Comparison of ENCODE assay signal across 8 cellular contexts in genomic region chr6:79466222-79466834, GRCh38.
DNase-seq lines count a peak whose midpoint lies in the region; ATAC-seq and TF ChIP-seq lines count a peak whose summit lies in the region.

No MANE protein-coding gene starts in this region.

- H3K9me3 ChIP-seq in mucosa of descending colon = no peaks in the 10 kb centered on the region

- H3K4me3 ChIP-seq in AG09309 (ENCODE audit: control insufficient read depth, low read depth, low read length) = no peak overlapping the region
- no peak overlapping the region for H3K4me3 ChIP-seq in epithelial cell of proximal tubule (ENCODE audit: low read depth, low read length)
- no peak overlapping the region for H3K4me3 ChIP-seq in mucosa of descending colon

- intact Hi-C loops in mucosa of descending colon (cut with DNase I, micrococcal nuclease) = no loop called here

- DNase-seq in AG09309 (ENCODE audit: low read depth) (no peak), NCI-H748 treated with DMSO at 0.1 percent for 48 hours (lab: John Stamatoyannopoulos, UW) (peak; percentile 46), epithelial cell of proximal tubule (ENCODE audit: low read depth) (no peak), putamen (ENCODE audit: low spot score) (peak; percentile 14), mucosa of descending colon (no peak), activated T-cell treated with anti-CD3 and anti-CD28 coated beads for 4 hours (no peak)

- ATAC-seq in GM18909 (IDR thresholded peaks at IDR 0.05; ENCODE audit: poor library complexity, unreplicated experiment) (peak; percentile 59), mucosa of descending colon (no peak), GM21390 (IDR thresholded peaks at IDR 0.05; ENCODE audit: unreplicated experiment) (no peak)

- TF ChIP-seq CTCF in AG09309 (IDR thresholded peaks at IDR 0.05; ENCODE audit: control insufficient read depth, insufficient read depth, low read depth, low read length, missing control alignments) = peak; percentile 32
- TF ChIP-seq CTCF in epithelial cell of proximal tubule (conservative IDR thresholded peaks at IDR 0.05; ENCODE audit: low read depth, low read length) = peak; percentile 67
- no peak for TF ChIP-seq CTCF in mucosa of descending colon (IDR thresholded peaks at IDR 0.05)

- no peaks in the 10 kb centered on the region for H3K4me1 ChIP-seq in mucosa of descending colon (ENCODE audit: low read depth)

- H3K36me3 ChIP-seq in mucosa of descending colon (ENCODE audit: low read depth) = no peaks in the 10 kb centered on the region

Comparison
In these comparisons a context has a peak if more than half of its experiments do, and no peak if none do; other contexts are left out.
1. DNase-seq: peak in NCI-H748 treated with DMSO at 0.1 percent for 48 hours (single experiment) and putamen (single experiment); none in AG09309 (single experiment), epithelial cell of proximal tubule (single experiment), mucosa of descending colon (0 of 3) and activated T-cell treated with anti-CD3 and anti-CD28 coated beads for 4 hours (single experiment).